9 cellular contexts compared by ENCODE assay signal in the genomic region with DNA sequence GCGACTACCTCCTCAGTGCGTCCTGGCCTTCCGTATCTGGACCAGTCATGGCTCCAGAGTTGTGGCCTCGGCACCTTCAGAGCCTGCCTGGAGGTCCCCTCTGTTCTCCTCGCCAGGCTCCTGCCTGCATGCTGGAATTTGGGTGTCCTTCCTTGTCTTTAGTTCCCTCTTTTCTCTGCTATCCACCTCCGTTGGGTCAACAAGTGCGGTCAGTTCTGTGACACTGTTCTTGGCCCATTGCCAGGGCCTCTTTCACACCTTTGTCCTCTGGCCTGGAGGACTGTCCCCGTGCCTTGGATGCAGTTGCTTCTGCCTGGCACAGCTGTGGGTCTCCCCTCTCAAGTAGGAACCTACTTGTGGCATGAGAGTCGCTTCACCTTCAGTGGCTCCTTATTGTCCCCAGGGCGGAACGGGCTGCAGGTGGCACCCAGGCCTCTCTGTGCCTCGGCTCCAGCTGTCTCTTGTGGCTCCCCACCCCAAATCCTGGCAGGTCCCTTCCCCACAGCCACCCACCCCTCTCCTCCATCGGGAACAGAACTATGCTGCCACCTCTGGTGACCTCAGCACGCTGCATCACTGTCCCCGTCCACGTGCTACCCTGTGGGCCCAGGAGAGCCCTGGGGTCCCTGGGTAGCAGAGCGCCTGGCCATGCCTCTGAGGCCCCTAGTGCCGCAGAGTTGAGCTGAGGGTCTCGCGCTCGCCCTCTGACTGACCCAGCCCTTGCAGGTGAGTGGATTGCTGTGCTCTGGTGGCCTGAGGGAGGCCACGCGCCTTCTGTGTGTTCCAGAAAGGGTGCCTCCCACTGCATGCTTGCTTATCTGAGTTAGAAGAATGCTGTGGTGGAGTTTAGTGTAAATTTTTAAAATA. TPM values are rescaled to one million over a fixed set of nuclear protein-coding genes. Genes with fewer than 3 reads are reported as not detected.
DNase-seq lines count a peak whose midpoint lies in the region; ATAC-seq, FAIRE-seq and TF ChIP-seq lines count a peak whose summit lies in the region.
"Had no signal": no experiment of that assay in that cellular context is flagged by ENCODE, and none has a peak within 500 bp of the region (broad histone marks: within the 10 kb centered on the region; RNA-seq: fewer than 3 reads in every experiment).

No MANE protein-coding gene starts in this region.

- H3K9me2 ChIP-seq in SK-N-SH = no peaks in the 10 kb centered on the region

- no peak for TF ChIP-seq EP300 in SK-N-SH (IDR thresholded peaks at IDR 0.05; ENCODE audit: borderline replicate concordance in 1 of 2, low read depth in 1 of 2, low read length in 1 of 2)

- no peaks in the 10 kb centered on the region for H3K27me3 ChIP-seq in SK-N-SH (ENCODE audit: insufficient read depth)
- H3K27me3 ChIP-seq in left ventricle myocardium inferior (ENCODE audit: low read depth) = no peaks in the 10 kb centered on the region
- H3K27me3 ChIP-seq: SJCRH30 had no signal

- no peak overlapping the region; a peak in 1 of 4 replicates for H3K4me3 ChIP-seq in SK-N-SH (ENCODE audit: low read depth in 2 of 2, low read length in 1 of 2)
- H3K4me3 ChIP-seq in left ventricle myocardium inferior = no peak overlapping the region
- H3K4me3 ChIP-seq: SJCRH30 had no signal

- H3K36me3 ChIP-seq in SK-N-SH (replicated peaks in 1 of 2; ENCODE audit: control insufficient read depth in 1 of 2, insufficient read depth in 2 of 2, low read length in 1 of 2) (peaks cover 44 to 51% of the 10 kb centered on the region in 2 experiments), left ventricle myocardium inferior (peaks cover 43% of the 10 kb centered on the region)

- no peak overlapping the region for H2AFZ ChIP-seq in SK-N-SH (ENCODE audit: low read depth)

- peaks cover 89% of the 10 kb centered on the region for H3K79me2 ChIP-seq in SK-N-SH (ENCODE audit: insufficient read depth)

- no peak for FAIRE-seq in frontal cortex (lab: Jason Lieb, UNC)

- ATAC-seq in GM21825 (IDR thresholded peaks at IDR 0.05; ENCODE audit: unreplicated experiment) = no peak
- ATAC-seq in GM18909 (IDR thresholded peaks at IDR 0.05; ENCODE audit: poor library complexity, unreplicated experiment) = no peak

- WGBS in SK-N-SH (ENCODE audit: low lambda C conversion rate) = 80% methylated on average over 22 of the region's 23 CpGs

- no peak overlapping the region for H3K4me2 ChIP-seq in SK-N-SH

- H3F3A ChIP-seq in SK-N-SH (replicated peaks; ENCODE audit: insufficient read depth) = peaks cover 2% of the 10 kb centered on the region

- TF ChIP-seq CTCF in SK-N-SH (IDR thresholded peaks at IDR 0.05) = peak; percentile 51
- TF ChIP-seq CTCF in left ventricle myocardium inferior (IDR thresholded peaks at IDR 0.05; ENCODE audit: borderline replicate concordance) = peak; percentile 45

- H3K9ac ChIP-seq in SK-N-SH = no peak overlapping the region

- CTCF ChIA-PET in SK-N-SH (lab: Yijun Ruan, JAX) = interaction anchor here (0.7 to 2.2 kb wide), 10 partner anchors 9 to 121 kb away, joined by 3 to 10 read pairs (median 3); a partner anchor contains a TSS

- DNase-seq in stimulated activated CD4-positive, alpha-beta T cell treated with anti-CD3 and anti-CD28 coated beads, Interleukin-2, amount 100 ng/mL, for 24 hours = peak; percentile 37
- no peak for DNase-seq in stimulated activated CD4-positive, alpha-beta T cell treated with anti-CD3 and anti-CD28 coated beads, Interleukin-12 subunit alpha, Interleukin-12 subunit beta, amount 100 ng/mL, for 4 hours
- DNase-seq in SK-N-SH = peak; percentile 88
- no peak for DNase-seq in left ventricle myocardium inferior
- DNase-seq in HPDE6-E6E7 (ENCODE audit: extremely low spot score) = no peak
- DNase-seq in frontal cortex (ENCODE audit: low spot score in 2 of 2) = no peak

- peaks cover 70% of the 10 kb centered on the region for H4K20me1 ChIP-seq in SK-N-SH (ENCODE audit: insufficient read depth)

- POLR2A ChIA-PET in SK-N-SH (lab: Yijun Ruan, JAX) = no interaction called here

- TF ChIP-seq RAD21 in SK-N-SH (IDR thresholded peaks at IDR 0.05; ENCODE audit: low read length) = peak; percentile 52

- peaks cover 7 to 27% of the 10 kb centered on the region in 2 experiments; a peak in 1 of 4 replicates for H3K4me1 ChIP-seq in SK-N-SH (ENCODE audit: control insufficient read depth in 1 of 2, insufficient read depth in 2 of 2, low read depth in 1 of 2, low read length in 1 of 2)
- H3K4me1 ChIP-seq in left ventricle myocardium inferior = peaks cover 60% of the 10 kb centered on the region

- intact Hi-C loops in left ventricle myocardium inferior (cut with micrococcal nuclease) = no loop called here

- H3K27ac ChIP-seq in SK-N-SH (ENCODE audit: low read depth in 2 of 2, low read length in 1 of 2) (peak overlapping the region in 1 of 2 experiments; percentile 39; a peak in 1 of 4 replicates), left ventricle myocardium inferior (replicated peaks) (peak overlapping the region; percentile 27)
- H3K27ac ChIP-seq: SJCRH30 had no signal

- H3K9me3 ChIP-seq in SK-N-SH = no peaks in the 10 kb centered on the region
- no peaks in the 10 kb centered on the region for H3K9me3 ChIP-seq in left ventricle myocardium inferior (replicated peaks)
- H3K9me3 ChIP-seq: SJCRH30 had no signal

TF ChIP-seq in SK-N-SH, 30 proteins besides CTCF, POLR2A, EP300 and RAD21:
- TF ChIP-seq SIN3A (IDR thresholded peaks at IDR 0.05; ENCODE audit: borderline replicate concordance, low read depth, low read length) = no peak
- TF ChIP-seq MXI1 (IDR thresholded peaks at IDR 0.05; ENCODE audit: low read depth, low read length) = peak; percentile 91
- no peak for TF ChIP-seq EZH2phosphoT487 (IDR thresholded peaks at IDR 0.05; ENCODE audit: borderline replicate concordance, low read depth)
- TF ChIP-seq, protein P1, sequence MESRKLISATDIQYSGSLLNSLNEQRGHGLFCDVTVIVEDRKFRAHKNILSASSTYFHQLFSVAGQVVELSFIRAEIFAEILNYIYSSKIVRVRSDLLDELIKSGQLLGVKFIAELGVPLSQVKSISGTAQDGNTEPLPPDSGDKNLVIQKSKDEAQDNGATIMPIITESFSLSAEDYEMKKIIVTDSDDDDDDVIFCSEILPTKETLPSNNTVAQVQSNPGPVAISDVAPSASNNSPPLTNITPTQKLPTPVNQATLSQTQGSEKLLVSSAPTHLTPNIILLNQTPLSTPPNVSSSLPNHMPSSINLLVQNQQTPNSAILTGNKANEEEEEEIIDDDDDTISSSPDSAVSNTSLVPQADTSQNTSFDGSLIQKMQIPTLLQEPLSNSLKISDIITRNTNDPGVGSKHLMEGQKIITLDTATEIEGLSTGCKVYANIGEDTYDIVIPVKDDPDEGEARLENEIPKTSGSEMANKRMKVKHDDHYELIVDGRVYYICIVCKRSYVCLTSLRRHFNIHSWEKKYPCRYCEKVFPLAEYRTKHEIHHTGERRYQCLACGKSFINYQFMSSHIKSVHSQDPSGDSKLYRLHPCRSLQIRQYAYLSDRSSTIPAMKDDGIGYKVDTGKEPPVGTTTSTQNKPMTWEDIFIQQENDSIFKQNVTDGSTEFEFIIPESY (IDR thresholded peaks at IDR 0.05; ENCODE audit: borderline replicate concordance, low read depth) = no peak
- TF ChIP-seq TCF12 (IDR thresholded peaks at IDR 0.05) = no peak
TF ChIP-seq in SK-N-SH: peak in this region for 1.

RNA-seq across cellular contexts. Expression of a gene that starts 4.7 kb away (rescaled TPM):
- 23.9 and 26.5 TPM in 2 replicates for polyA plus RNA-seq in SK-N-SH (2012; rRNA removed)
- 15.0 and 15.8 TPM in 2 replicates for polyA plus RNA-seq in SK-N-SH (2012; cell fraction: cytosol; rRNA removed)
- polyA plus RNA-seq in SK-N-SH (2012; cell fraction: nucleus; rRNA removed) = 107 and 117 TPM in 2 replicates
- total RNA-seq in left ventricle myocardium inferior (16.8 TPM), frontal cortex (42.8 TPM)

RNA-seq across cellular contexts. Expression of a gene that starts 31.1 kb away (rescaled TPM):
- 288 and 502 TPM in 2 replicates for polyA plus RNA-seq in SK-N-SH (2012; rRNA removed)
- polyA plus RNA-seq in SK-N-SH (2012; cell fraction: cytosol; rRNA removed) = 421 and 483 TPM in 2 replicates
- polyA plus RNA-seq in SK-N-SH (2012; cell fraction: nucleus; rRNA removed) = 259 and 349 TPM in 2 replicates
- total RNA-seq in left ventricle myocardium inferior = 39.6 TPM
- 182 TPM for total RNA-seq in frontal cortex

RNA-seq across cellular contexts. Expression of a gene that starts 32.2 kb away (rescaled TPM):
- polyA plus RNA-seq in SK-N-SH (2012; rRNA removed) = 54.6 and 73.1 TPM in 2 replicates
- polyA plus RNA-seq in SK-N-SH (2012; cell fraction: cytosol; rRNA removed) = 7.9 and 12.8 TPM in 2 replicates
- 409 and 434 TPM in 2 replicates for polyA plus RNA-seq in SK-N-SH (2012; cell fraction: nucleus; rRNA removed)
- 27.8 TPM for total RNA-seq in left ventricle myocardium inferior
- total RNA-seq in frontal cortex = 28.9 TPM

RNA-seq across cellular contexts. Expression of a gene that starts 46.8 kb away (rescaled TPM):
- 36.5 and 65.3 TPM in 2 replicates for polyA plus RNA-seq in SK-N-SH (2012; rRNA removed)
- 21.9 and 35.0 TPM in 2 replicates for polyA plus RNA-seq in SK-N-SH (2012; cell fraction: cytosol; rRNA removed)
- polyA plus RNA-seq in SK-N-SH (2012; cell fraction: nucleus; rRNA removed) = 436 and 508 TPM in 2 replicates
- 42.4 TPM for total RNA-seq in left ventricle myocardium inferior
- total RNA-seq in frontal cortex = 2.9 TPM

Comparison
In these comparisons a context has a peak if more than half of its experiments do, and no peak if none do; other contexts are left out.
1. DNase-seq: peak in stimulated activated CD4-positive, alpha-beta T cell treated with anti-CD3 and anti-CD28 coated beads, Interleukin-2, amount 100 ng/mL, for 24 hours (2 of 2) and SK-N-SH (single experiment); none in stimulated activated CD4-positive, alpha-beta T cell treated with anti-CD3 and anti-CD28 coated beads, Interleukin-12 subunit alpha, Interleukin-12 subunit beta, amount 100 ng/mL, for 4 hours (single experiment), left ventricle myocardium inferior (single experiment), HPDE6-E6E7 (single experiment) and frontal cortex (0 of 2).